Comparison of ENCODE assay signal across 11 cellular contexts in the genomic region with DNA sequence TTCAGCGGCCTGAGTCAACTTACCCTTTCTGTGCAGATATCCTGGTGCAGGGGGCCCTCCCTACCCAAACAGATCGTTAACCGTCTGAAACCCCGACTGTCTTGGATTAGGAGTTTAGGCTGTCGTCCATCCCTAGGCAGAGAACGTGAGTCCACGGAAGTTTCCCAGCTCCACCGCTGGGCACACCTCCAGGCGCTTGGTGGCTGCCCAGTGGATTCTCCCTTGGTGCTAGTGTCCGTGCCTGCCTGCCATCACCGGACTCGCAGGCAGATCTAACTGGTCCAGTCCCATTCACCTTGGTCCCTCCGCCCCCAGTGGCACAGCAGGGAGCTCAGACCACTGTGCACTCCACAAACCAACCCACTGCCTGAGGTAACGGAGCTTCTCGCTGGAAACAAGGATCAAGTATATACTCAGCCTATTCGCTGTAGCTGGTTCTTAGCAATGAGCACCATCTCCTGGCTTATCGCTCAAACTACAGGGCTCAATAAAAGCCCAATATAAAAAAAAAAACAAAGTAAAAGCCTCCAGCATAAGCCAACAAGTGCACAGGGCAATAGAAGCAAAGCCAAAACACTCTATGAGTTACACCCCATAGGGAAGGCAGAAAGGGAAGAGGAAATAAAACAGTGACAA.
DNase-seq lines count a peak whose midpoint lies in the region; ATAC-seq and TF ChIP-seq lines count a peak whose summit lies in the region.
"Had no signal": no experiment of that assay in that cellular context is flagged by ENCODE, and none has a peak within 500 bp of the region (broad histone marks: within the 10 kb centered on the region; RNA-seq: fewer than 3 reads in every experiment).

No MANE protein-coding gene starts in this region.

- H3K4me3 ChIP-seq in heart left ventricle = peak overlapping the region in 2 of 12 donors; percentile 16 to 37

- H3K27me3 Mint-ChIP-seq in T-helper 17 cell (no peaks in the 10 kb centered on the region), MCF 10A (ENCODE audit: insufficient read depth, unreplicated experiment) (no peaks in the 10 kb centered on the region)

- H3K4me1 ChIP-seq in heart left ventricle = no peaks in the 10 kb centered on the region

- no peaks in the 10 kb centered on the region for H3K9me3 Mint-ChIP-seq in MCF 10A (ENCODE audit: unreplicated experiment)

- intact Hi-C loops in heart left ventricle (cut with DNase I) = loop anchor here in 3 of 10 donors (5.0 to 10.0 kb wide), 2 partner anchors 137 to 144 kb away; no protein-coding TSS in a partner anchor
- intact Hi-C loops in MCF 10A (cut with micrococcal nuclease) = no loop called here

- DNase-seq in A172 (ENCODE audit: low spot score) = peak; percentile 34
- peak; percentile 56 for DNase-seq in ELR (ENCODE audit: low read depth)
- no peak for DNase-seq in T-helper 17 cell
- no peak for DNase-seq in heart left ventricle
- no peak for DNase-seq in MCF 10A (ENCODE audit: unreplicated experiment)
- no peak for DNase-seq in SHP77 treated with DMSO at 0.1 percent for 48 hours (lab: John Stamatoyannopoulos, UW)
- DNase-seq in NCI-H1105 (lab: John Stamatoyannopoulos, UW) = no peak
- DNase-seq in NCI-H345 (lab: John Stamatoyannopoulos, UW) = no peak
- DNase-seq: brain microvascular endothelial cell, DMS53 had no signal

- ATAC-seq in T-helper 17 cell (peak; percentile 59), heart left ventricle (peak in 1 of 4 donors; percentile 75)

- H3K4me3 Mint-ChIP-seq in T-helper 17 cell (no peak overlapping the region), MCF 10A (ENCODE audit: unreplicated experiment) (no peak overlapping the region)

- WGBS in heart left ventricle, 4 donors = 41 to 43% methylated on average over 17 of the region's 17 CpGs; no CpG with 5 or more reads in 2 of the 4 donors

- POLR2A ChIA-PET in MCF 10A (lab: Yijun Ruan, JAX) = no interaction called here

- TF ChIP-seq POLR2A in heart left ventricle (IDR thresholded peaks at IDR 0.05) = no peak

- H3K36me3 Mint-ChIP-seq in T-helper 17 cell (ENCODE audit: low read depth) (peaks cover 3% of the 10 kb centered on the region), MCF 10A (ENCODE audit: insufficient read depth, unreplicated experiment) (no peaks in the 10 kb centered on the region)

- TF ChIP-seq CTCF in heart left ventricle (IDR thresholded peaks at IDR 0.05) (peak in 7 of 12 donors; percentile 24 to 53 (median 44)), MCF 10A (IDR thresholded peaks at IDR 0.05; ENCODE audit: unreplicated experiment) (no peak)

- H3K9me3 ChIP-seq in T-helper 17 cell (ENCODE audit: control insufficient read depth, low read length, poor library complexity, severe bottlenecking) (no peaks in the 10 kb centered on the region), heart left ventricle (peaks cover 0 to 3% (median 0%) of the 10 kb centered on the region in 12 donors)

- no peaks in the 10 kb centered on the region for H3K27me3 ChIP-seq in heart left ventricle
- H3K27me3 ChIP-seq: brain microvascular endothelial cell had no signal

- no peak overlapping the region for H3K27ac ChIP-seq in heart left ventricle
- H3K27ac ChIP-seq: brain microvascular endothelial cell, KMS-11 had no signal

- H3K27ac Mint-ChIP-seq in T-helper 17 cell (no peak overlapping the region), MCF 10A (ENCODE audit: low read depth, unreplicated experiment) (no peak overlapping the region)

- BruUV-seq in MCF 10A (replicated peaks; lab: Mats Ljungman, UMichigan) = no TSS peak

- no peaks in the 10 kb centered on the region for H3K36me3 ChIP-seq in heart left ventricle
- H3K36me3 ChIP-seq: brain microvascular endothelial cell had no signal

- H3K4me1 Mint-ChIP-seq in T-helper 17 cell (peaks cover 4% of the 10 kb centered on the region), MCF 10A (ENCODE audit: insufficient read depth, unreplicated experiment) (no peaks in the 10 kb centered on the region)

- CTCF ChIA-PET in MCF 10A (lab: Yijun Ruan, JAX) = no interaction called here

Comparison
In these comparisons a context has a peak if more than half of its experiments do, and no peak if none do; other contexts are left out.
1. DNase-seq: peak in A172 (single experiment) and ELR (single experiment); none in T-helper 17 cell (0 of 3), heart left ventricle (0 of 5), MCF 10A (single experiment), SHP77 treated with DMSO at 0.1 percent for 48 hours (single experiment), NCI-H1105 (single experiment) and NCI-H345 (single experiment).